In the genomic region with DNA sequence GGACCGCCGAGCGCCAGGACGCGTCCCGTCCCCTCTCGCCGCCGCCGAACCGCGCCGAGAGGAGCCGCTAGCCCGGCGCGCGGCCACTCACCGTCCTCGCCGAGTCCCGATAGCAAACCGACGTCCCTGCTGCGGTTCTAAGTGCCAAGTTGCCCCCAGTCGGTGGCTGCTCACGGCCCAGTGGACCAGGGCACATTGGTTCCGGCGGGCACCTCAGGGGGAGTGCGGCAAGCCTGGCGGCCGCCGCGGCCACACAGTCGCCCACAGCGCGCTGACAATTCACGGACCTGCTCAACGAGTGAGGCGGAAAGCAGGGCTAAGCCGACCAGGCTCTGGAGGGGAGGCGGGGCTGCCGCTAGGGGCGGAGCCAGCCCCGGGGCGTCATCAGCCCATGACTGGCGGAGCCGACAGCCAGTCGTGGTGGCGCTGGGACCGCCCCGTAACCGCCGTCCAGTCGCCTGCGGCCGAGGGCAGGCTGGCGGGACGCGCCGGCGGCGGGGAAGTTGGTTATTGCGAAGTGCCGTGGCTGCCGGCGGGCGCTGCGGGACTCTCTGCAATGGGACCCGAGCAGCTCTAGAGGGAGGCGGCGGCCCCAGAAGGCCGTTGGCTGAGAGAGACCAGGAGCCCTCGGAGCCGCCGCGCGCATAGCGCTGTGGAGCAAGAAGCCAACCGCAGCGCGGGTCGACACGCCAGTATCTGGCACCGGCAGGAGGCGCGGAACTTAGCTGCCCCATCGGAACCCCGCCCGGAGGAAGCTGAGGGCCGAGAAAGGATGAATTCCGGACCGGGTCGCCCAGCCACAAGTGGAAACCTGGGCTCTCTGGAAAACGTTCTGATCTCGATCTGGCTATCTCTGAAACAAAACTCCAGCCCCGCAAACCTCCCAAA, we compare ENCODE assay signal across 1 cellular context.
TF ChIP-seq lines count a peak whose summit lies in the region.

A gene with protein sequence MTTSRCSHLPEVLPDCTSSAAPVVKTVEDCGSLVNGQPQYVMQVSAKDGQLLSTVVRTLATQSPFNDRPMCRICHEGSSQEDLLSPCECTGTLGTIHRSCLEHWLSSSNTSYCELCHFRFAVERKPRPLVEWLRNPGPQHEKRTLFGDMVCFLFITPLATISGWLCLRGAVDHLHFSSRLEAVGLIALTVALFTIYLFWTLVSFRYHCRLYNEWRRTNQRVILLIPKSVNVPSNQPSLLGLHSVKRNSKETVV (minus strand): TSS at position 300 of the 888 bp plus-strand sequence. CDS start 112,387 bp downstream, outside the sequence.

TF ChIP-seq in K562, 482 proteins besides CTCF, POLR2A, EP300 and RAD21 (continued from another document and continues in another):
- TF ChIP-seq, protein P1, sequence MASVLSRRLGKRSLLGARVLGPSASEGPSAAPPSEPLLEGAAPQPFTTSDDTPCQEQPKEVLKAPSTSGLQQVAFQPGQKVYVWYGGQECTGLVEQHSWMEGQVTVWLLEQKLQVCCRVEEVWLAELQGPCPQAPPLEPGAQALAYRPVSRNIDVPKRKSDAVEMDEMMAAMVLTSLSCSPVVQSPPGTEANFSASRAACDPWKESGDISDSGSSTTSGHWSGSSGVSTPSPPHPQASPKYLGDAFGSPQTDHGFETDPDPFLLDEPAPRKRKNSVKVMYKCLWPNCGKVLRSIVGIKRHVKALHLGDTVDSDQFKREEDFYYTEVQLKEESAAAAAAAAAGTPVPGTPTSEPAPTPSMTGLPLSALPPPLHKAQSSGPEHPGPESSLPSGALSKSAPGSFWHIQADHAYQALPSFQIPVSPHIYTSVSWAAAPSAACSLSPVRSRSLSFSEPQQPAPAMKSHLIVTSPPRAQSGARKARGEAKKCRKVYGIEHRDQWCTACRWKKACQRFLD (CRISPR knock-in tag; IDR thresholded peaks at IDR 0.05): no peak
- no peak for TF ChIP-seq ZFP36 (IDR thresholded peaks at IDR 0.05; ENCODE audit: low read depth, low read length, partially characterized antibody)
- 0 out of 2 replicates have a peak, but pooled peaks have one; percentile 43 for TF ChIP-seq JUN (IDR thresholded peaks at IDR 0.05; ENCODE audit: borderline replicate concordance, low read depth, low read length)
- no peak for TF ChIP-seq JUN (CRISPR knock-in tag; IDR thresholded peaks at IDR 0.05; ENCODE audit: borderline replicate concordance)
- TF ChIP-seq CEBPG (CRISPR knock-in tag; IDR thresholded peaks at IDR 0.05): peak; percentile 61; the same call in 1 of the 2 replicates
- TF ChIP-seq CEBPG (tag; conservative IDR thresholded peaks at IDR 0.05 in 1 of 2, IDR thresholded peaks at IDR 0.05 in 1 of 2): peak; percentile 26 to 64; a peak in 2 of 4 replicates
- TF ChIP-seq EZH2 (IDR thresholded peaks at IDR 0.05; ENCODE audit: borderline replicate concordance, low read depth, low read length): no peak
- no peak for TF ChIP-seq GATA2 (CRISPR knock-in tag; IDR thresholded peaks at IDR 0.05)
- peak; percentile 35; the same call in 1 of the 2 replicates for TF ChIP-seq ATF1 (CRISPR knock-in tag; IDR thresholded peaks at IDR 0.05)
- TF ChIP-seq ATF1 (tag; IDR thresholded peaks at IDR 0.05): peak; percentile 95
- TF ChIP-seq ZBTB1 (CRISPR knock-in tag; IDR thresholded peaks at IDR 0.05; ENCODE audit: borderline replicate concordance, low read depth): peak; percentile 96
- TF ChIP-seq ZFPM2 (CRISPR knock-in tag; IDR thresholded peaks at IDR 0.05): no peak
- TF ChIP-seq COPS2 (conservative IDR thresholded peaks at IDR 0.05): no peak
- TF ChIP-seq, protein P2, sequence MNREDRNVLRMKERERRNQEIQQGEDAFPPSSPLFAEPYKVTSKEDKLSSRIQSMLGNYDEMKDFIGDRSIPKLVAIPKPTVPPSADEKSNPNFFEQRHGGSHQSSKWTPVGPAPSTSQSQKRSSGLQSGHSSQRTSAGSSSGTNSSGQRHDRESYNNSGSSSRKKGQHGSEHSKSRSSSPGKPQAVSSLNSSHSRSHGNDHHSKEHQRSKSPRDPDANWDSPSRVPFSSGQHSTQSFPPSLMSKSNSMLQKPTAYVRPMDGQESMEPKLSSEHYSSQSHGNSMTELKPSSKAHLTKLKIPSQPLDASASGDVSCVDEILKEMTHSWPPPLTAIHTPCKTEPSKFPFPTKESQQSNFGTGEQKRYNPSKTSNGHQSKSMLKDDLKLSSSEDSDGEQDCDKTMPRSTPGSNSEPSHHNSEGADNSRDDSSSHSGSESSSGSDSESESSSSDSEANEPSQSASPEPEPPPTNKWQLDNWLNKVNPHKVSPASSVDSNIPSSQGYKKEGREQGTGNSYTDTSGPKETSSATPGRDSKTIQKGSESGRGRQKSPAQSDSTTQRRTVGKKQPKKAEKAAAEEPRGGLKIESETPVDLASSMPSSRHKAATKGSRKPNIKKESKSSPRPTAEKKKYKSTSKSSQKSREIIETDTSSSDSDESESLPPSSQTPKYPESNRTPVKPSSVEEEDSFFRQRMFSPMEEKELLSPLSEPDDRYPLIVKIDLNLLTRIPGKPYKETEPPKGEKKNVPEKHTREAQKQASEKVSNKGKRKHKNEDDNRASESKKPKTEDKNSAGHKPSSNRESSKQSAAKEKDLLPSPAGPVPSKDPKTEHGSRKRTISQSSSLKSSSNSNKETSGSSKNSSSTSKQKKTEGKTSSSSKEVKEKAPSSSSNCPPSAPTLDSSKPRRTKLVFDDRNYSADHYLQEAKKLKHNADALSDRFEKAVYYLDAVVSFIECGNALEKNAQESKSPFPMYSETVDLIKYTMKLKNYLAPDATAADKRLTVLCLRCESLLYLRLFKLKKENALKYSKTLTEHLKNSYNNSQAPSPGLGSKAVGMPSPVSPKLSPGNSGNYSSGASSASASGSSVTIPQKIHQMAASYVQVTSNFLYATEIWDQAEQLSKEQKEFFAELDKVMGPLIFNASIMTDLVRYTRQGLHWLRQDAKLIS (CRISPR knock-in tag; IDR thresholded peaks at IDR 0.05): peak; percentile 97
- TF ChIP-seq CBX5 (IDR thresholded peaks at IDR 0.05; ENCODE audit: borderline replicate concordance, low read depth): no peak
- peak; percentile 74; the same call in 1 of the 2 replicates for TF ChIP-seq ZNF431 (CRISPR knock-in tag; IDR thresholded peaks at IDR 0.05)
- no peak for TF ChIP-seq TCFL5 (CRISPR knock-in tag; conservative IDR thresholded peaks at IDR 0.05)
- no peak for TF ChIP-seq KLF16 (IDR thresholded peaks at IDR 0.05)
- TF ChIP-seq CEBPB (tag; IDR thresholded peaks at IDR 0.05): peak; percentile 84
- no peak for TF ChIP-seq KDM2B (CRISPR knock-in tag; IDR thresholded peaks at IDR 0.05)
- no peak for TF ChIP-seq ZNF76 (CRISPR knock-in tag; IDR thresholded peaks at IDR 0.05; ENCODE audit: borderline replicate concordance)
- 0 out of 2 replicates have a peak, but pooled peaks have one; percentile 1 for TF ChIP-seq XRCC5 (IDR thresholded peaks at IDR 0.05; ENCODE audit: low read depth, low read length)
- peak; percentile 80 for TF ChIP-seq ZFX (CRISPR knock-in tag; IDR thresholded peaks at IDR 0.05)
- no peak; a peak in 1 of 4 replicates for TF ChIP-seq SRF (CRISPR knock-in tag; IDR thresholded peaks at IDR 0.05)
- TF ChIP-seq, protein P3, sequence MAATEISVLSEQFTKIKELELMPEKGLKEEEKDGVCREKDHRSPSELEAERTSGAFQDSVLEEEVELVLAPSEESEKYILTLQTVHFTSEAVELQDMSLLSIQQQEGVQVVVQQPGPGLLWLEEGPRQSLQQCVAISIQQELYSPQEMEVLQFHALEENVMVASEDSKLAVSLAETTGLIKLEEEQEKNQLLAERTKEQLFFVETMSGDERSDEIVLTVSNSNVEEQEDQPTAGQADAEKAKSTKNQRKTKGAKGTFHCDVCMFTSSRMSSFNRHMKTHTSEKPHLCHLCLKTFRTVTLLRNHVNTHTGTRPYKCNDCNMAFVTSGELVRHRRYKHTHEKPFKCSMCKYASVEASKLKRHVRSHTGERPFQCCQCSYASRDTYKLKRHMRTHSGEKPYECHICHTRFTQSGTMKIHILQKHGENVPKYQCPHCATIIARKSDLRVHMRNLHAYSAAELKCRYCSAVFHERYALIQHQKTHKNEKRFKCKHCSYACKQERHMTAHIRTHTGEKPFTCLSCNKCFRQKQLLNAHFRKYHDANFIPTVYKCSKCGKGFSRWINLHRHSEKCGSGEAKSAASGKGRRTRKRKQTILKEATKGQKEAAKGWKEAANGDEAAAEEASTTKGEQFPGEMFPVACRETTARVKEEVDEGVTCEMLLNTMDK (IDR thresholded peaks at IDR 0.05; ENCODE audit: borderline replicate concordance, insufficient read depth, low read depth, low read length, poor library complexity, severe bottlenecking): peak; percentile 44
- TF ChIP-seq FUS (optimal IDR thresholded peaks at IDR 0.05; ENCODE audit: low read depth, low read length): peak; percentile 45
- TF ChIP-seq, protein P4, sequence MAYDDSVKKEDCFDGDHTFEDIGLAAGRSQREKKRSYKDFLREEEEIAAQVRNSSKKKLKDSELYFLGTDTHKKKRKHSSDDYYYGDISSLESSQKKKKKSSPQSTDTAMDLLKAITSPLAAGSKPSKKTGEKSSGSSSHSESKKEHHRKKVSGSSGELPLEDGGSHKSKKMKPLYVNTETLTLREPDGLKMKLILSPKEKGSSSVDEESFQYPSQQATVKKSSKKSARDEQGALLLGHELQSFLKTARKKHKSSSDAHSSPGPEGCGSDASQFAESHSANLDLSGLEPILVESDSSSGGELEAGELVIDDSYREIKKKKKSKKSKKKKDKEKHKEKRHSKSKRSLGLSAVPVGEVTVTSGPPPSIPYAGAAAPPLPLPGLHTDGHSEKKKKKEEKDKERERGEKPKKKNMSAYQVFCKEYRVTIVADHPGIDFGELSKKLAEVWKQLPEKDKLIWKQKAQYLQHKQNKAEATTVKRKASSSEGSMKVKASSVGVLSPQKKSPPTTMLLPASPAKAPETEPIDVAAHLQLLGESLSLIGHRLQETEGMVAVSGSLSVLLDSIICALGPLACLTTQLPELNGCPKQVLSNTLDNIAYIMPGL (CRISPR knock-in tag; IDR thresholded peaks at IDR 0.05): peak; percentile 10; the same call in 1 of the 2 replicates
- TF ChIP-seq SMARCC2 (IDR thresholded peaks at IDR 0.05; ENCODE audit: low read depth): no peak; the same call in 1 of the 2 replicates
- no peak for TF ChIP-seq ZNF184 (CRISPR knock-in tag; IDR thresholded peaks at IDR 0.05)
- TF ChIP-seq TEAD4 (IDR thresholded peaks at IDR 0.05; ENCODE audit: low read length): peak; percentile 15
- no peak for TF ChIP-seq TEAD4 (CRISPR knock-in tag; IDR thresholded peaks at IDR 0.05; ENCODE audit: borderline replicate concordance)
- TF ChIP-seq SUPT5H (IDR thresholded peaks at IDR 0.05): peak; percentile 98
- TF ChIP-seq, protein P5, sequence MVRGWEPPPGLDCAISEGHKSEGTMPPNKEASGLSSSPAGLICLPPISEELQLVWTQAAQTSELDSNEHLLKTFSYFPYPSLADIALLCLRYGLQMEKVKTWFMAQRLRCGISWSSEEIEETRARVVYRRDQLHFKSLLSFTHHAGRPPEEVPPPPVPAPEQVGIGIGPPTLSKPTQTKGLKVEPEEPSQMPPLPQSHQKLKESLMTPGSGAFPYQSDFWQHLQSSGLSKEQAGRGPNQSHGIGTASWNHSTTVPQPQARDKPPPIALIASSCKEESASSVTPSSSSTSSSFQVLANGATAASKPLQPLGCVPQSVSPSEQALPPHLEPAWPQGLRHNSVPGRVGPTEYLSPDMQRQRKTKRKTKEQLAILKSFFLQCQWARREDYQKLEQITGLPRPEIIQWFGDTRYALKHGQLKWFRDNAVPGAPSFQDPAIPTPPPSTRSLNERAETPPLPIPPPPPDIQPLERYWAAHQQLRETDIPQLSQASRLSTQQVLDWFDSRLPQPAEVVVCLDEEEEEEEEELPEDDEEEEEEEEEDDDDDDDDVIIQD (CRISPR knock-in tag; IDR thresholded peaks at IDR 0.05): no peak
- TF ChIP-seq ZNF830 (CRISPR knock-in tag; IDR thresholded peaks at IDR 0.05): no peak
- TF ChIP-seq U2AF2 (optimal IDR thresholded peaks at IDR 0.05; ENCODE audit: low read depth, low read length): no peak
- TF ChIP-seq, protein P6, sequence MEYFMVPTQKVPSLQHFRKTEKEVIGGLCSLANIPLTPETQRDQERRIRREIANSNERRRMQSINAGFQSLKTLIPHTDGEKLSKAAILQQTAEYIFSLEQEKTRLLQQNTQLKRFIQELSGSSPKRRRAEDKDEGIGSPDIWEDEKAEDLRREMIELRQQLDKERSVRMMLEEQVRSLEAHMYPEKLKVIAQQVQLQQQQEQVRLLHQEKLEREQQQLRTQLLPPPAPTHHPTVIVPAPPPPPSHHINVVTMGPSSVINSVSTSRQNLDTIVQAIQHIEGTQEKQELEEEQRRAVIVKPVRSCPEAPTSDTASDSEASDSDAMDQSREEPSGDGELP (CRISPR knock-in tag; IDR thresholded peaks at IDR 0.05; ENCODE audit: borderline replicate concordance): peak; percentile 81
- no peak for TF ChIP-seq HDAC3 (IDR thresholded peaks at IDR 0.05; ENCODE audit: borderline replicate concordance, partially characterized antibody)
- peak; percentile 66 for TF ChIP-seq HNRNPLL (IDR thresholded peaks at IDR 0.05; ENCODE audit: low read depth, low read length, poor library complexity, severe bottlenecking)
- no peak for TF ChIP-seq ZNF444 (CRISPR knock-in tag; IDR thresholded peaks at IDR 0.05)
- TF ChIP-seq POLR3G (IDR thresholded peaks at IDR 0.05; ENCODE audit: extremely low read depth, insufficient read length, insufficient replicate concordance): no peak
- TF ChIP-seq, protein P7, sequence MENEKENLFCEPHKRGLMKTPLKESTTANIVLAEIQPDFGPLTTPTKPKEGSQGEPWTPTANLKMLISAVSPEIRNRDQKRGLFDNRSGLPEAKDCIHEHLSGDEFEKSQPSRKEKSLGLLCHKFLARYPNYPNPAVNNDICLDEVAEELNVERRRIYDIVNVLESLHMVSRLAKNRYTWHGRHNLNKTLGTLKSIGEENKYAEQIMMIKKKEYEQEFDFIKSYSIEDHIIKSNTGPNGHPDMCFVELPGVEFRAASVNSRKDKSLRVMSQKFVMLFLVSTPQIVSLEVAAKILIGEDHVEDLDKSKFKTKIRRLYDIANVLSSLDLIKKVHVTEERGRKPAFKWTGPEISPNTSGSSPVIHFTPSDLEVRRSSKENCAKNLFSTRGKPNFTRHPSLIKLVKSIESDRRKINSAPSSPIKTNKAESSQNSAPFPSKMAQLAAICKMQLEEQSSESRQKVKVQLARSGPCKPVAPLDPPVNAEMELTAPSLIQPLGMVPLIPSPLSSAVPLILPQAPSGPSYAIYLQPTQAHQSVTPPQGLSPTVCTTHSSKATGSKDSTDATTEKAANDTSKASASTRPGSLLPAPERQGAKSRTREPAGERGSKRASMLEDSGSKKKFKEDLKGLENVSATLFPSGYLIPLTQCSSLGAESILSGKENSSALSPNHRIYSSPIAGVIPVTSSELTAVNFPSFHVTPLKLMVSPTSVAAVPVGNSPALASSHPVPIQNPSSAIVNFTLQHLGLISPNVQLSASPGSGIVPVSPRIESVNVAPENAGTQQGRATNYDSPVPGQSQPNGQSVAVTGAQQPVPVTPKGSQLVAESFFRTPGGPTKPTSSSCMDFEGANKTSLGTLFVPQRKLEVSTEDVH (IDR thresholded peaks at IDR 0.05; ENCODE audit: low read depth, partially characterized antibody): peak; percentile 46
- peak; percentile 74 for TF ChIP-seq TAF9B (IDR thresholded peaks at IDR 0.05; ENCODE audit: partially characterized antibody)
- TF ChIP-seq MYBL2 (IDR thresholded peaks at IDR 0.05; ENCODE audit: low read depth): no peak
- no peak for TF ChIP-seq MYBL2 (CRISPR knock-in tag; IDR thresholded peaks at IDR 0.05; ENCODE audit: borderline replicate concordance)
- TF ChIP-seq ZSCAN29 (IDR thresholded peaks at IDR 0.05): no peak
